Comparison of ENCODE assay signal across 31 cellular contexts in genomic region chr5:53694520-53695022, GRCh38.
"Had no signal": no experiment of that assay in that cellular context is flagged by ENCODE, and none has a peak within 500 bp of the region (broad histone marks: within the 10 kb centered on the region; RNA-seq: fewer than 3 reads in every experiment).

No MANE protein-coding gene starts in this region.

- ATAC-seq: activated CD4-positive, alpha-beta T cell treated with anti-CD3 and anti-CD28 coated beads for 36 hours; activated T-cell treated with anti-CD3 and anti-CD28 coated beads, Interleukin-2, amount 50 U/mL, for 4 hours; activated T-helper 17 cell treated with anti-CD3 and anti-CD28 coated beads, Interleukin-2, amount 50 U/mL, for 72 hours; effector memory CD8-positive, alpha-beta T cell; gastroesophageal sphincter; heart right ventricle had no signal

- H3K4me3 ChIP-seq: adrenal gland, ascending aorta, breast epithelium, cardiac muscle cell, esophagus squamous epithelium, gastroesophageal sphincter, heart right ventricle, hepatocyte had no signal

- DNase-seq: activated CD4-positive, alpha-beta memory T cell treated with anti-CD3 and anti-CD28 coated beads, Interleukin-2, amount 10 ng/mL, durations not matched to agents 7 days and 5 days; activated CD4-positive, alpha-beta T cell treated with anti-CD3 and anti-CD28 coated beads for 36 hours; activated CD4-positive, alpha-beta T cell treated with anti-CD3 and anti-CD28 coated beads, Interleukin-2, amount 10 ng/mL, durations not matched to agents 7 days and 5 days; activated CD4-positive, alpha-beta T cell treated with anti-CD3 and anti-CD28 coated beads, Interleukin-2, amount 50 U/mL, for 4 hours; activated CD4-positive, CD25-positive, alpha-beta regulatory T cell; activated CD4-positive, CD25-positive, alpha-beta regulatory T cell treated with anti-CD3 and anti-CD28 coated beads, Interleukin-2, amount 50 U/mL, for 72 hours; activated CD8-positive, alpha-beta memory T cell treated with anti-CD3 and anti-CD28 coated beads for 24 hours; activated effector memory CD4-positive, alpha-beta T cell treated with Interleukin-2 at 50 U/mL for 16 hours; activated gamma-delta T cell treated with Interleukin-2 at 50 U/mL for 16 hours; activated naive CD4-positive, alpha-beta T cell treated with anti-CD3 and anti-CD28 coated beads, Interleukin-2, amount 50 U/mL, for 16 hours; activated naive CD4-positive, alpha-beta T cell treated with Interleukin-2 at 50 U/mL for 16 hours; activated T-cell treated with anti-CD3 and anti-CD28 coated beads, Interleukin-2, amount 50 U/mL, for 4 hours; adrenal gland; central memory CD4-positive, alpha-beta T cell; cortex of kidney; dermis blood vessel endothelial cell; effector CD4-positive, alpha-beta T cell; effector memory CD8-positive, alpha-beta T cell; esophagus squamous epithelium; foreskin melanocyte; heart right ventricle; T-helper 2 cell had no signal

- H3K27ac ChIP-seq: adrenal gland, ascending aorta, breast epithelium, cardiac muscle cell, epithelial cell of prostate, esophagus squamous epithelium, gastroesophageal sphincter, heart right ventricle, hepatocyte had no signal

- H3K4me1 Mint-ChIP-seq: activated CD4-positive, alpha-beta memory T cell treated with anti-CD3 and anti-CD28 coated beads, Interleukin-2, amount 10 ng/mL, durations not matched to agents 7 days and 5 days; activated CD4-positive, alpha-beta T cell treated with anti-CD3 and anti-CD28 coated beads for 36 hours; activated CD4-positive, alpha-beta T cell treated with anti-CD3 and anti-CD28 coated beads, Interleukin-2, amount 10 ng/mL, durations not matched to agents 7 days and 5 days; activated T-helper 17 cell treated with anti-CD3 and anti-CD28 coated beads, Interleukin-2, amount 50 U/mL, for 72 hours; brain had no signal

- H3K27ac Mint-ChIP-seq: activated CD4-positive, alpha-beta memory T cell treated with anti-CD3 and anti-CD28 coated beads, Interleukin-2, amount 10 ng/mL, durations not matched to agents 7 days and 5 days; activated CD4-positive, alpha-beta T cell treated with anti-CD3 and anti-CD28 coated beads for 36 hours; activated CD4-positive, alpha-beta T cell treated with anti-CD3 and anti-CD28 coated beads, Interleukin-2, amount 10 ng/mL, durations not matched to agents 7 days and 5 days; activated naive CD8-positive, alpha-beta T cell; activated T-helper 17 cell treated with anti-CD3 and anti-CD28 coated beads, Interleukin-2, amount 50 U/mL, for 72 hours; brain; effector memory CD8-positive, alpha-beta T cell had no signal

- H3K4me1 ChIP-seq: adrenal gland, ascending aorta, breast epithelium, esophagus squamous epithelium, gastroesophageal sphincter, heart right ventricle had no signal

- H3K79me2 ChIP-seq: hepatocyte had no signal

- H3K4me3 Mint-ChIP-seq: activated CD4-positive, alpha-beta memory T cell treated with anti-CD3 and anti-CD28 coated beads, Interleukin-2, amount 10 ng/mL, durations not matched to agents 7 days and 5 days; activated CD4-positive, alpha-beta T cell treated with anti-CD3 and anti-CD28 coated beads for 36 hours; activated CD4-positive, alpha-beta T cell treated with anti-CD3 and anti-CD28 coated beads, Interleukin-2, amount 10 ng/mL, durations not matched to agents 7 days and 5 days; activated naive CD8-positive, alpha-beta T cell; activated T-cell treated with anti-CD3 and anti-CD28 coated beads, Interleukin-2, amount 50 U/mL, for 4 hours; activated T-helper 17 cell treated with anti-CD3 and anti-CD28 coated beads, Interleukin-2, amount 50 U/mL, for 72 hours; brain; effector memory CD8-positive, alpha-beta T cell had no signal

- H3K27me3 Mint-ChIP-seq: activated CD4-positive, alpha-beta memory T cell treated with anti-CD3 and anti-CD28 coated beads, Interleukin-2, amount 10 ng/mL, durations not matched to agents 7 days and 5 days; activated CD4-positive, alpha-beta T cell treated with anti-CD3 and anti-CD28 coated beads for 36 hours; activated CD4-positive, alpha-beta T cell treated with anti-CD3 and anti-CD28 coated beads, Interleukin-2, amount 10 ng/mL, durations not matched to agents 7 days and 5 days; activated naive CD8-positive, alpha-beta T cell; activated T-helper 17 cell treated with anti-CD3 and anti-CD28 coated beads, Interleukin-2, amount 50 U/mL, for 72 hours; effector memory CD8-positive, alpha-beta T cell had no signal

- H3K36me3 ChIP-seq: adrenal gland, ascending aorta, breast epithelium, cardiac muscle cell, esophagus squamous epithelium, gastroesophageal sphincter, heart right ventricle had no signal

- H3K27me3 ChIP-seq: adrenal gland, ascending aorta, breast epithelium, cardiac muscle cell, esophagus squamous epithelium, gastroesophageal sphincter, heart right ventricle, hepatocyte had no signal

- H3K4me2 ChIP-seq: hepatocyte had no signal

- H2AFZ ChIP-seq: hepatocyte had no signal
